25 cellular contexts compared by ENCODE assay signal in genomic region chr20:50810842-50811241, GRCh38. TPM values are rescaled to one million over a fixed set of nuclear protein-coding genes. Genes with fewer than 3 reads are reported as not detected.
DNase-seq lines count a peak whose midpoint lies in the region; ATAC-seq and TF ChIP-seq lines count a peak whose summit lies in the region.
"Had no signal": no experiment of that assay in that cellular context is flagged by ENCODE, and none has a peak within 500 bp of the region (broad histone marks: within the 10 kb centered on the region; RNA-seq: fewer than 3 reads in every experiment).

No MANE protein-coding gene starts in this region.

- peaks cover 69% of the 10 kb centered on the region for H3K4me1 ChIP-seq in OCI-LY1 (ENCODE audit: insufficient read depth, low read length, severe bottlenecking)
- H3K4me1 ChIP-seq: foreskin keratinocyte, neural progenitor cell, SJCRH30 had no signal

- peaks cover 10% of the 10 kb centered on the region for H3F3A ChIP-seq in OCI-LY1 (ENCODE audit: insufficient read depth, low read length)

- ATAC-seq in GM19351 (IDR thresholded peaks at IDR 0.05; ENCODE audit: unreplicated experiment) (peak; percentile 52), T-cell (replicated peaks in 1 of 4) (no peak)
- no peak for ATAC-seq in naive thymus-derived CD8-positive, alpha-beta T cell
- ATAC-seq: foreskin keratinocyte, mucosa of descending colon, PC-3, T-helper 17 cell had no signal

- H3K9me3 Mint-ChIP-seq in activated T-cell treated with anti-CD3 and anti-CD28 coated beads, Interleukin-2, amount 50 U/mL, for 24 hours: no peaks in the 10 kb centered on the region
- H3K9me3 Mint-ChIP-seq in naive thymus-derived CD8-positive, alpha-beta T cell: no peaks in the 10 kb centered on the region
- no peaks in the 10 kb centered on the region for H3K9me3 Mint-ChIP-seq in T-cell
- H3K9me3 Mint-ChIP-seq: neural progenitor cell had no signal

- H3K79me2 ChIP-seq in OCI-LY1 (ENCODE audit: insufficient read depth, low read length): peaks cover 35% of the 10 kb centered on the region

- TF ChIP-seq CTCF in OCI-LY1 (IDR thresholded peaks at IDR 0.05; ENCODE audit: low read length): no peak

- POLR2A ChIA-PET in naive thymus-derived CD8-positive, alpha-beta T cell (lab: Charles Lee): interaction anchor here (0.9 to 1.5 kb wide), 4 partner anchors 8 to 121 kb away, joined by 3 to 4 read pairs (median 4); partner anchors contain the start of genes ADNP and BCAS4
- POLR2A ChIA-PET in T-cell (lab: Charles Lee): no interaction called here

- no peak overlapping the region for H2AFZ ChIP-seq in OCI-LY1 (ENCODE audit: low read length)
- H2AFZ ChIP-seq: hepatocyte, neural progenitor cell had no signal

- H3K27ac ChIP-seq in OCI-LY1 (ENCODE audit: low read depth, low read length, poor library complexity, severe bottlenecking): peak overlapping the region; percentile 95
- H3K27ac ChIP-seq: foreskin keratinocyte, hepatocyte, neural progenitor cell, SJCRH30 had no signal

- CTCF ChIA-PET in T-cell (lab: Charles Lee): no interaction called here

- H3K4me1 Mint-ChIP-seq in activated T-cell treated with anti-CD3 and anti-CD28 coated beads, Interleukin-2, amount 50 U/mL, for 24 hours (ENCODE audit: low read depth): peaks cover 47% of the 10 kb centered on the region
- H3K4me1 Mint-ChIP-seq in naive thymus-derived CD8-positive, alpha-beta T cell: peaks cover 31 to 74% (median 68%) of the 10 kb centered on the region in 4 donors
- H3K4me1 Mint-ChIP-seq in T-cell: peaks cover 27 to 52% (median 44%) of the 10 kb centered on the region in 3 donors

- no peak overlapping the region for H3K9ac ChIP-seq in OCI-LY1 (ENCODE audit: low read length)
- H3K9ac ChIP-seq: neural progenitor cell had no signal

- H3K4me2 ChIP-seq in OCI-LY1 (ENCODE audit: low read length): peak overlapping the region; percentile 7; the same call in 1 of the 2 replicates
- H3K4me2 ChIP-seq: hepatocyte, neural progenitor cell had no signal

- H3K27me3 ChIP-seq in OCI-LY1 (ENCODE audit: insufficient read depth, low read length): no peaks in the 10 kb centered on the region
- H3K27me3 ChIP-seq: BE2C, foreskin keratinocyte, hepatocyte, neural progenitor cell, SJCRH30 had no signal

- H3K27me3 Mint-ChIP-seq in activated T-cell treated with anti-CD3 and anti-CD28 coated beads, Interleukin-2, amount 50 U/mL, for 24 hours: no peaks in the 10 kb centered on the region
- no peaks in the 10 kb centered on the region for H3K27me3 Mint-ChIP-seq in naive thymus-derived CD8-positive, alpha-beta T cell
- no peaks in the 10 kb centered on the region for H3K27me3 Mint-ChIP-seq in T-cell
- H3K27me3 Mint-ChIP-seq: progenitor cell of endocrine pancreas, T-helper 17 cell had no signal

- peaks cover 1% of the 10 kb centered on the region for H3K36me3 Mint-ChIP-seq in activated T-cell treated with anti-CD3 and anti-CD28 coated beads, Interleukin-2, amount 50 U/mL, for 24 hours (ENCODE audit: low read depth)
- H3K36me3 Mint-ChIP-seq in naive thymus-derived CD8-positive, alpha-beta T cell: peaks cover 0 to 5% (median 0%) of the 10 kb centered on the region in 3 donors
- H3K36me3 Mint-ChIP-seq in T-cell: peaks cover 6% of the 10 kb centered on the region

- H3K4me3 ChIP-seq in OCI-LY1 (ENCODE audit: low read depth, low read length, poor library complexity, severe bottlenecking): peak overlapping the region; percentile 14
- H3K4me3 ChIP-seq: hepatocyte, mucosa of descending colon, neural progenitor cell, SJCRH30 had no signal

- H3K9me3 ChIP-seq in OCI-LY1 (ENCODE audit: low read length): 0 out of 2 replicates have a peak, but pooled peaks cover 2% of the 10 kb centered on the region
- H3K9me3 ChIP-seq: BE2C, mucosa of descending colon, SJCRH30 had no signal

- H4K20me1 ChIP-seq in OCI-LY1 (ENCODE audit: insufficient read depth, low read length): no peaks in the 10 kb centered on the region

- H3K36me3 ChIP-seq in OCI-LY1 (ENCODE audit: insufficient read depth, low read length): 0 out of 2 replicates have a peak, but pooled peaks cover 4% of the 10 kb centered on the region
- H3K36me3 ChIP-seq: BE2C, neural progenitor cell, SJCRH30 had no signal

- peak overlapping the region; percentile 66 for H3K27ac Mint-ChIP-seq in activated T-cell treated with anti-CD3 and anti-CD28 coated beads, Interleukin-2, amount 50 U/mL, for 24 hours
- peak overlapping the region in 9 of 10 donors; percentile 30 to 93 (median 82) for H3K27ac Mint-ChIP-seq in naive thymus-derived CD8-positive, alpha-beta T cell
- H3K27ac Mint-ChIP-seq in T-cell: peak overlapping the region in 1 of 2 donors; percentile 76
- H3K27ac Mint-ChIP-seq: neural progenitor cell, progenitor cell of endocrine pancreas, T-helper 17 cell had no signal

- no peaks in the 10 kb centered on the region for H3K9me2 ChIP-seq in OCI-LY1 (ENCODE audit: low read depth, low read length)

- no peak overlapping the region for H3K4me3 Mint-ChIP-seq in activated T-cell treated with anti-CD3 and anti-CD28 coated beads, Interleukin-2, amount 50 U/mL, for 24 hours
- H3K4me3 Mint-ChIP-seq in naive thymus-derived CD8-positive, alpha-beta T cell: peak overlapping the region in 4 of 10 donors; percentile 36 to 45 (median 42)
- H3K4me3 Mint-ChIP-seq in T-cell: no peak overlapping the region
- H3K4me3 Mint-ChIP-seq: neural progenitor cell, T-helper 17 cell had no signal

- no peak for DNase-seq in activated T-cell treated with anti-CD3 and anti-CD28 coated beads, Interleukin-2, amount 50 U/mL, for 24 hours
- no peak for DNase-seq in activated T-cell treated with anti-CD3 and anti-CD28 coated beads, Interleukin-2, amount 50 U/mL, for 48 hours
- DNase-seq in naive thymus-derived CD8-positive, alpha-beta T cell: no peak
- DNase-seq in T-cell: no peak
- no peak for DNase-seq in NCI-H1048 (lab: John Stamatoyannopoulos, UW)
- no peak for DNase-seq in OCI-M1 (lab: John Stamatoyannopoulos, UW)
- DNase-seq: 8988T; activated naive CD4-positive, alpha-beta T cell treated with Interleukin-2 at 50 U/mL for 16 hours; activated T-cell treated with anti-CD3 and anti-CD28 coated beads for 4 hours; BE2C; Calu3; foreskin keratinocyte; HCEC 1CT; mucosa of descending colon; NCI-H1694; NCI-H748 treated with DMSO at 0.1 percent for 48 hours; PC-3; SJCRH30; stimulated activated CD4-positive, alpha-beta T cell treated with anti-CD3 and anti-CD28 coated beads, Interleukin-4, amount 100 ng/mL, for 24 hours; T-helper 17 cell had no signal

RNA-seq across cellular contexts. Expression of gene BCAS4, which starts 16.0 kb away (rescaled TPM):
- total RNA-seq in naive thymus-derived CD8-positive, alpha-beta T cell: 10 to 100 TPM; 77.4 to 89.9 TPM
- polyA plus RNA-seq in naive thymus-derived CD8-positive, alpha-beta T cell: 10 to 100 TPM; 33.5 to 51.5 (median 39.9) TPM
- total RNA-seq in T-cell: 10 to 100 TPM; 26.3 to 49.8 (median 31.3) TPM
